21 cellular contexts compared by ENCODE assay signal in the genomic region with DNA sequence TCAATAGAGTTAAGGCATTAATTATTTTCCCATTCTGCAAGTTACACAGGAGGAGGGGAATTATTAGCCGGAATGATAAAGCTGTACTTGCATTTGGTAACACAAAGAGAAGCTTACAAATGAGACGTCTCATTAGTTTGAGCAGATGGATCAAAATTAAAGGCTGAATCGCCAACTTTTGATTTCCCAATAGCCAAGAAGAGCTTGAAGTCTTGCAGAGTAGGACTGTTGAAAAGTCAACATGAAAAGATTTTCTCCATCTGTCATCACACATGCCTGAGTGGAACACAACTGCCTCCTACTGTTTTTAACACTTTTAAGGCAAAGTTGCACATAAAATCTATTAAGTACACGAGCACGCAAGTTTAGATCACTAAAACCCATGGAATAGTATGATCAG.
A peak's percentile ranks its signal among the peaks of the same experiment; 100 is the strongest.
DNase-seq lines count a peak whose midpoint lies in the region; ATAC-seq, FAIRE-seq and TF ChIP-seq lines count a peak whose summit lies in the region.
"Had no signal": no experiment of that assay in that cellular context is flagged by ENCODE, and none has a peak within 500 bp of the region (broad histone marks: within the 10 kb centered on the region; RNA-seq: fewer than 3 reads in every experiment).

No MANE protein-coding gene starts in this region.

- POLR2A ChIA-PET in endothelial cell of umbilical vein (lab: Charles Lee): no interaction called here

- dilution Hi-C loops in endothelial cell of umbilical vein (cut with MboI; ENCODE audit: extremely low pct_ligation_motif_present, low sequenced_read_pairs): no loop called here

- ATAC-seq in HG03442 (IDR thresholded peaks at IDR 0.05; ENCODE audit: unreplicated experiment): no peak
- ATAC-seq: CD8-positive, alpha-beta T cell; GM23338; HepG2 had no signal

- H3K79me2 ChIP-seq in endothelial cell of umbilical vein (ENCODE audit: control insufficient read depth, insufficient read depth, low read length): no peaks in the 10 kb centered on the region

- no peaks in the 10 kb centered on the region for H3K36me3 ChIP-seq in endothelial cell of umbilical vein (ENCODE audit: control insufficient read depth in 2 of 2, extremely low read depth in 1 of 2, insufficient read depth in 2 of 2, low read length in 2 of 2)

- no peak overlapping the region for H3K4me3 ChIP-seq in endothelial cell of umbilical vein (replicated peaks in 1 of 3; ENCODE audit: insufficient read depth in 1 of 3, low read depth in 1 of 3, low read length in 3 of 3)
- H3K4me3 ChIP-seq: BLaER1 treated with 17β-estradiol and CSF1 and Interleukin-3, amounts not matched to agents 10 nM and 100 nM; GM23338 had no signal

- no peak overlapping the region for H2AFZ ChIP-seq in endothelial cell of umbilical vein (ENCODE audit: low read depth, low read length)
- H2AFZ ChIP-seq: GM23338 had no signal

- H3K27me3 Mint-ChIP-seq in immature natural killer cell (ENCODE audit: low read depth in 3 of 3) (peaks cover 0 to 3% (median 0%) of the 10 kb centered on the region in 3 donors), HFFc6 (ENCODE audit: insufficient read depth) (no peaks in the 10 kb centered on the region)
- H3K27me3 Mint-ChIP-seq: B cell, IgD-negative memory B cell had no signal

- no peak overlapping the region for H3K4me2 ChIP-seq in endothelial cell of umbilical vein (ENCODE audit: insufficient read depth, low read length)
- H3K4me2 ChIP-seq: BLaER1 treated with 17β-estradiol and CSF1 and Interleukin-3, amounts not matched to agents 10 nM and 100 nM; GM23338 had no signal

- H3K9ac ChIP-seq in endothelial cell of umbilical vein (replicated peaks; ENCODE audit: extremely low read depth, insufficient read depth, low read length): no peak overlapping the region
- H3K9ac ChIP-seq: BLaER1 treated with 17β-estradiol and CSF1 and Interleukin-3, amounts not matched to agents 10 nM and 100 nM had no signal

- H3K9me3 ChIP-seq in endothelial cell of umbilical vein (replicated peaks; ENCODE audit: control insufficient read depth, insufficient read depth, low read length): no peaks in the 10 kb centered on the region

- CTCF ChIA-PET in endothelial cell of umbilical vein (lab: Charles Lee): interaction anchor here (0.9 to 5.7 kb wide), 2 partner anchors 15 to 40 kb away, joined by 4 to 30 read pairs; no protein-coding TSS in a partner anchor

- TF ChIP-seq POLR2A in endothelial cell of umbilical vein (IDR thresholded peaks at IDR 0.05; ENCODE audit: low read depth, low read length): no peak

- H3K27ac Mint-ChIP-seq in immature natural killer cell (no peak overlapping the region), HFFc6 (no peak overlapping the region)
- H3K27ac Mint-ChIP-seq: B cell; CD8-positive, alpha-beta T cell; GM23338; IgD-negative memory B cell had no signal

- H4K20me1 ChIP-seq in endothelial cell of umbilical vein (replicated peaks; ENCODE audit: control insufficient read depth, extremely low read depth, insufficient read depth, low read length): no peaks in the 10 kb centered on the region
- H4K20me1 ChIP-seq: BLaER1 treated with 17β-estradiol and CSF1 and Interleukin-3, amounts not matched to agents 10 nM and 100 nM had no signal

- H3K9me3 Mint-ChIP-seq in immature natural killer cell (no peaks in the 10 kb centered on the region), HFFc6 (peaks cover 10% of the 10 kb centered on the region)

- BruUV-seq in endothelial cell of umbilical vein (replicated peaks; lab: Mats Ljungman, UMichigan): no TSS peak

- no peak overlapping the region for H3K27ac ChIP-seq in endothelial cell of umbilical vein (ENCODE audit: insufficient read depth, low read depth, low read length)
- H3K27ac ChIP-seq: BLaER1 treated with 17β-estradiol and CSF1 and Interleukin-3, amounts not matched to agents 10 nM and 100 nM had no signal

- no peaks in the 10 kb centered on the region for H3K9me1 ChIP-seq in endothelial cell of umbilical vein (replicated peaks; ENCODE audit: control insufficient read depth, extremely low read depth, insufficient read depth, low read length)

- H3K4me3 Mint-ChIP-seq in immature natural killer cell: no peak overlapping the region
- no peak overlapping the region for H3K4me3 Mint-ChIP-seq in HFFc6
- H3K4me3 Mint-ChIP-seq: B cell; CD8-positive, alpha-beta T cell; GM23338; IgD-negative memory B cell had no signal

- TF ChIP-seq CTCF in endothelial cell of umbilical vein (IDR thresholded peaks at IDR 0.05; ENCODE audit: extremely low read depth in 1 of 2, insufficient read depth in 1 of 2, low read depth in 1 of 2, low read length in 2 of 2): no peak
- no peak for TF ChIP-seq CTCF in HFFc6 (IDR thresholded peaks at IDR 0.05)

- H3K4me1 Mint-ChIP-seq in immature natural killer cell: no peaks in the 10 kb centered on the region
- peaks cover 1% of the 10 kb centered on the region for H3K4me1 Mint-ChIP-seq in HFFc6 (ENCODE audit: low read depth)
- H3K4me1 Mint-ChIP-seq: B cell, GM23338 had no signal

- DNase-seq in NCI-H2171 treated with DMSO at 0.1 percent for 48 hours (lab: John Stamatoyannopoulos, UW): peak; percentile 28
- DNase-seq in NCI-H2171 (lab: John Stamatoyannopoulos, UW): no peak
- DNase-seq in DMS 273 treated with DMSO at 0.1 percent for 48 hours (lab: John Stamatoyannopoulos, UW): peak; percentile 67
- DNase-seq in NCI-H69 (lab: John Stamatoyannopoulos, UW): peak; percentile 69
- no peak for DNase-seq in endothelial cell of umbilical vein (ENCODE audit: low read depth, low spot score)
- DNase-seq in immature natural killer cell: no peak
- DNase-seq in HFFc6: no peak
- DNase-seq: 8988T; CD8-positive, alpha-beta T cell; COR-L47; DMS153; DMS79; GF-D8; HCEC 1CT had no signal

- no peaks in the 10 kb centered on the region for H3K27me3 ChIP-seq in endothelial cell of umbilical vein (ENCODE audit: control insufficient read depth in 2 of 2, insufficient read depth in 2 of 2, low read length in 2 of 2)
- H3K27me3 ChIP-seq: BLaER1 treated with 17β-estradiol and CSF1 and Interleukin-3, amounts not matched to agents 10 nM and 100 nM had no signal

- FAIRE-seq in endothelial cell of umbilical vein (lab: Jason Lieb, UNC): peak; percentile 53
- FAIRE-seq: H54, HepG2 had no signal

- no peaks in the 10 kb centered on the region for H3K4me1 ChIP-seq in endothelial cell of umbilical vein (ENCODE audit: control insufficient read depth, extremely low read depth, insufficient read depth, low read length)
- H3K4me1 ChIP-seq: BLaER1 treated with 17β-estradiol and CSF1 and Interleukin-3, amounts not matched to agents 10 nM and 100 nM had no signal

- peaks cover 14 to 15% (median 14%) of the 10 kb centered on the region in 3 donors for H3K36me3 Mint-ChIP-seq in immature natural killer cell
- peaks cover 28% of the 10 kb centered on the region for H3K36me3 Mint-ChIP-seq in HFFc6 (ENCODE audit: low read depth)

- intact Hi-C loops in endothelial cell of umbilical vein (cut with micrococcal nuclease): no loop called here

TF ChIP-seq in endothelial cell of umbilical vein, 7 proteins besides CTCF, POLR2A, EP300 and RAD21:
- TF ChIP-seq JUN (IDR thresholded peaks at IDR 0.05; ENCODE audit: borderline replicate concordance, insufficient read depth, insufficient read length, low read depth) (no peak), EZH2 (IDR thresholded peaks at IDR 0.05; ENCODE audit: borderline replicate concordance, low read depth, low read length, severe bottlenecking) (no peak), MYC (IDR thresholded peaks at IDR 0.05; ENCODE audit: low read depth, low read length) (no peak), POLR2AphosphoS5 (IDR thresholded peaks at IDR 0.05; ENCODE audit: insufficient read depth, low read depth, low read length) (no peak), FOS (IDR thresholded peaks at IDR 0.05; ENCODE audit: borderline replicate concordance, insufficient read depth, low read length) (no peak), GATA2 (IDR thresholded peaks at IDR 0.05; ENCODE audit: insufficient read depth, insufficient read length, low read depth, low read length) (no peak)
- TF ChIP-seq, protein P1, sequence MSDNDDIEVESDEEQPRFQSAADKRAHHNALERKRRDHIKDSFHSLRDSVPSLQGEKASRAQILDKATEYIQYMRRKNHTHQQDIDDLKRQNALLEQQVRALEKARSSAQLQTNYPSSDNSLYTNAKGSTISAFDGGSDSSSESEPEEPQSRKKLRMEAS (IDR thresholded peaks at IDR 0.05; ENCODE audit: insufficient read depth, insufficient read length): no peak

Comparison
In these comparisons a context has a peak if more than half of its experiments do, and no peak if none do; other contexts are left out.
1. DNase-seq: peak in NCI-H2171 treated with DMSO at 0.1 percent for 48 hours (single experiment), DMS 273 treated with DMSO at 0.1 percent for 48 hours (single experiment) and NCI-H69 (single experiment); none in NCI-H2171 (single experiment), endothelial cell of umbilical vein (single experiment), immature natural killer cell (0 of 3) and HFFc6 (single experiment).